Comparison of ENCODE assay signal across 13 cellular contexts in genomic region chr5:16812911-16813310, GRCh38.
DNase-seq lines count a peak whose midpoint lies in the region; ATAC-seq, FAIRE-seq and TF ChIP-seq lines count a peak whose summit lies in the region.
"Had no signal": no experiment of that assay in that cellular context is flagged by ENCODE, and none has a peak within 500 bp of the region (broad histone marks: within the 10 kb centered on the region; RNA-seq: fewer than 3 reads in every experiment).

No MANE protein-coding gene starts in this region.

- no peak overlapping the region for H3K27ac Mint-ChIP-seq in activated T-cell treated with anti-CD3 and anti-CD28 coated beads, Interleukin-2, amount 50 U/mL, for 24 hours

- H2AK5ac ChIP-seq in mesenchymal stem cell (ENCODE audit: low read length, severe bottlenecking), result no peak overlapping the region

- H3K27me3 Mint-ChIP-seq in activated T-cell treated with anti-CD3 and anti-CD28 coated beads, Interleukin-2, amount 50 U/mL, for 24 hours, result no peaks in the 10 kb centered on the region

- no peak overlapping the region for H3K23ac ChIP-seq in mesenchymal stem cell (ENCODE audit: low read length in 2 of 2)

- H3K4me2 ChIP-seq in mesenchymal stem cell (ENCODE audit: low read length, poor library complexity, severe bottlenecking), result no peak overlapping the region

- no peaks in the 10 kb centered on the region for H3K9me3 Mint-ChIP-seq in activated T-cell treated with anti-CD3 and anti-CD28 coated beads, Interleukin-2, amount 50 U/mL, for 24 hours

- no peaks in the 10 kb centered on the region for H3K9me3 ChIP-seq in mesenchymal stem cell (ENCODE audit: control insufficient read depth, low read length)

- WGBS in mesenchymal stem cell, result 78% methylated on average over 3 of the region's 4 CpGs

- H2BK120ac ChIP-seq in mesenchymal stem cell (ENCODE audit: low read depth, low read length), result no peak overlapping the region

- H3K4me1 Mint-ChIP-seq in activated T-cell treated with anti-CD3 and anti-CD28 coated beads, Interleukin-2, amount 50 U/mL, for 24 hours (ENCODE audit: low read depth), result no peaks in the 10 kb centered on the region

- H3K27me3 ChIP-seq in mesenchymal stem cell (ENCODE audit: control insufficient read depth in 1 of 2, insufficient read depth in 1 of 2, low read length in 2 of 2), result no peaks in the 10 kb centered on the region

- H3K4me1 ChIP-seq in mesenchymal stem cell (ENCODE audit: control insufficient read depth, insufficient read depth, low read depth, low read length), result peaks cover 8% of the 10 kb centered on the region

- H4K8ac ChIP-seq in mesenchymal stem cell (ENCODE audit: low read length), result no peak overlapping the region

- no peak overlapping the region for H3K9ac ChIP-seq in mesenchymal stem cell (ENCODE audit: low read length)

- H3K36me3 Mint-ChIP-seq in activated T-cell treated with anti-CD3 and anti-CD28 coated beads, Interleukin-2, amount 50 U/mL, for 24 hours (ENCODE audit: low read depth), result no peaks in the 10 kb centered on the region

- peaks cover 36% of the 10 kb centered on the region for H3K79me1 ChIP-seq in mesenchymal stem cell (replicated peaks; ENCODE audit: low read length, poor library complexity, severe bottlenecking)

- no peak overlapping the region for H2AFZ ChIP-seq in mesenchymal stem cell (ENCODE audit: low read depth, low read length)

- DNase-seq in COLO668 (lab: John Stamatoyannopoulos, UW; ENCODE audit: unreplicated experiment), result peak; percentile 13
- DNase-seq in HPDE6-E6E7 (ENCODE audit: extremely low spot score), result peak; percentile 63
- peak; percentile 78 for DNase-seq in astrocyte of the hippocampus (ENCODE audit: low read depth, low spot score)
- peak; percentile 36 for DNase-seq in mesenchymal stem cell
- no peak for DNase-seq in T-helper 9 cell
- no peak for DNase-seq in GM12892 (ENCODE audit: insufficient read length)
- no peak for DNase-seq in activated T-cell treated with anti-CD3 and anti-CD28 coated beads, Interleukin-2, amount 50 U/mL, for 24 hours
- DNase-seq: C1 segment of cervical spinal cord, hypothalamus, NCI-H1417 had no signal

- ATAC-seq in HG03135 (IDR thresholded peaks at IDR 0.05; ENCODE audit: unreplicated experiment), result no peak

- H2BK5ac ChIP-seq in mesenchymal stem cell (ENCODE audit: low read depth, low read length, poor library complexity, severe bottlenecking), result no peak overlapping the region

- no peak overlapping the region for H3K27ac ChIP-seq in mesenchymal stem cell (ENCODE audit: low read length, poor library complexity, severe bottlenecking)
- H3K27ac ChIP-seq: HL-60, skin epidermis had no signal

- no peak overlapping the region for H2BK15ac ChIP-seq in mesenchymal stem cell (ENCODE audit: low read depth, poor library complexity, severe bottlenecking)

- no peak for TF ChIP-seq POLR2A in GM12892 (IDR thresholded peaks at IDR 0.05; ENCODE audit: low read depth, low read length)

- H3K4me3 ChIP-seq in mesenchymal stem cell (ENCODE audit: insufficient read depth in 1 of 2, low read depth in 1 of 2, low read length in 2 of 2), result no peak overlapping the region
- H3K4me3 ChIP-seq: skin epidermis had no signal

- H3K14ac ChIP-seq in mesenchymal stem cell (ENCODE audit: low read length in 2 of 2), result no peak overlapping the region

- H4K91ac ChIP-seq in mesenchymal stem cell (ENCODE audit: low read length), result no peak overlapping the region

- H3K4me3 Mint-ChIP-seq in activated T-cell treated with anti-CD3 and anti-CD28 coated beads, Interleukin-2, amount 50 U/mL, for 24 hours, result no peak overlapping the region

- FAIRE-seq in GM12892 (lab: Jason Lieb, UNC), result no peak

- H3K18ac ChIP-seq in mesenchymal stem cell (ENCODE audit: low read depth in 1 of 2, low read length in 2 of 2), result no peak overlapping the region

- H3K4ac ChIP-seq in mesenchymal stem cell (ENCODE audit: low read depth in 1 of 2, low read length in 2 of 2), result no peak overlapping the region

- H2BK12ac ChIP-seq in mesenchymal stem cell (ENCODE audit: low read length in 2 of 2), result no peak overlapping the region

- H3K36me3 ChIP-seq in mesenchymal stem cell (ENCODE audit: control insufficient read depth in 1 of 2, insufficient read depth in 2 of 2, low read depth in 1 of 2, low read length in 2 of 2), result no peaks in the 10 kb centered on the region

Comparison
In these comparisons a context has a peak if more than half of its experiments do, and no peak if none do; other contexts are left out.
1. DNase-seq: peak in COLO668 (single experiment), HPDE6-E6E7 (single experiment), astrocyte of the hippocampus (single experiment) and mesenchymal stem cell (single experiment); none in T-helper 9 cell (single experiment), GM12892 (single experiment) and activated T-cell treated with anti-CD3 and anti-CD28 coated beads, Interleukin-2, amount 50 U/mL, for 24 hours (single experiment).